18 cellular contexts compared by ENCODE assay signal in the genomic region with DNA sequence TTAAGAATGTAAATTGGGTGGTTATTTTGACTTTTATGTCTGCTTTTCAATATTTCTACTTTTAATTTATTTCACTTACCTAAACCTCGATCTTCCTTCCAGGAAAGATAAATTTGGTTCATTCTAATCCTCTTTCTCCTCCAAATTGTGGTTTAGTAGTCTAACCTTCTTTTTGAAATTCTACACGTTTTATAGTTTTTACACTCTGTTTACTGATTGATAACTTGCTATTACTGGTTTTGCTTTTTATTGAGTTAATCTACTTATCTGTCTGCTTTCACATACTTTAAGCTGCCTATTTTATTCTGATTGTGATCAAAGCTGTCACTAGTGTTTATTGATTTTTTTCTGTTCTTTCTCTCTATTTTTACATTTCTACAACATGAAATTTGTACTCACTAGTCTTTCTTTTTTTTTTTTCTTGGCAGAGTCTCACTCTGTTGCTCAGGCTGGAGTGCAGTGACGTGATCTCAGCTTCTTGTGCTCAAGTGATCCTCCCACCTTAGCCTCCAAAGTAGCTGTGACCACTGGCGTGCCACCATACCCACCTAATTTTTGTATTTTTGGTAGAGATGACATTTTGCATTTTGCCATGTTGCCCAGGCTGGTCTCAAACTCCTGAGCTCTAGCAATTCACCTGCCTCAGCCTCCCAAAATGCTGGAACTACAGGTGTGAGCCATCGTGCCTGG. TPM values are rescaled to one million over a fixed set of nuclear protein-coding genes. Genes with fewer than 3 reads are reported as not detected.
A peak's percentile ranks its signal among the peaks of the same experiment; 100 is the strongest.
DNase-seq lines count a peak whose midpoint lies in the region; ATAC-seq and TF ChIP-seq lines count a peak whose summit lies in the region.
"Had no signal": no experiment of that assay in that cellular context is flagged by ENCODE, and none has a peak within 500 bp of the region (broad histone marks: within the 10 kb centered on the region; RNA-seq: fewer than 3 reads in every experiment).

No MANE protein-coding gene starts in this region.

- CTCF ChIA-PET in HEK293 (lab: Yijun Ruan, JAX), result interaction anchor here (0.6 to 0.7 kb wide), 3 partner anchors 92 to 1396 kb away, joined by 3 to 5 read pairs (median 3); no protein-coding TSS in a partner anchor

- peaks cover 44% of the 10 kb centered on the region for H3K4me1 Mint-ChIP-seq in chondrocyte (ENCODE audit: low read depth)

- DNase-seq in chondrocyte (ENCODE audit: low spot score), result no peak
- no peak for DNase-seq in prostate gland (ENCODE audit: low spot score)
- no peak for DNase-seq in uterus
- DNase-seq in hepatic stellate cell (ENCODE audit: low spot score), result no peak
- DNase-seq in HK-2 (ENCODE audit: unreplicated experiment), result no peak
- DNase-seq: HFFc6, MM.1S, NCI-H1048, NCI-H1436, NCI-H187 treated with DMSO at 0.1 percent for 48 hours, NCI-H2107, NCI-H446 treated with DMSO at 0.1 percent for 48 hours, NCI-H526 treated with DMSO at 0.1 percent for 48 hours, SHP77 had no signal

- no peak overlapping the region for H3K4me3 Mint-ChIP-seq in chondrocyte (ENCODE audit: unreplicated experiment)
- H3K4me3 Mint-ChIP-seq: HFFc6 had no signal

- H3K4me1 ChIP-seq in HEK293 (ENCODE audit: control insufficient read depth, insufficient read depth, low read length) (peaks cover 2% of the 10 kb centered on the region), prostate gland (replicated peaks) (no peaks in the 10 kb centered on the region), uterus (no peaks in the 10 kb centered on the region)

- TF ChIP-seq CTCF in HEK293 (tag by site-specific recombination; IDR thresholded peaks at IDR 0.05), result no peak
- no peak for TF ChIP-seq CTCF in chondrocyte (IDR thresholded peaks at IDR 0.05)
- TF ChIP-seq CTCF in prostate gland (IDR thresholded peaks at IDR 0.05), result no peak
- no peak for TF ChIP-seq CTCF in uterus (IDR thresholded peaks at IDR 0.05)

- H3K9me3 ChIP-seq in HEK293 (ENCODE audit: control insufficient read depth, insufficient read depth, low read depth, low read length), result no peaks in the 10 kb centered on the region
- no peaks in the 10 kb centered on the region for H3K9me3 ChIP-seq in prostate gland
- H3K9me3 ChIP-seq in uterus, result no peaks in the 10 kb centered on the region

- H3K27ac Mint-ChIP-seq in chondrocyte (ENCODE audit: unreplicated experiment), result peak overlapping the region; percentile 47
- H3K27ac Mint-ChIP-seq: HFFc6 had no signal

- ATAC-seq in HG02870 (IDR thresholded peaks at IDR 0.05; ENCODE audit: unreplicated experiment), result no peak
- ATAC-seq: K562 had no signal

- no peaks in the 10 kb centered on the region for H3K36me3 Mint-ChIP-seq in chondrocyte (ENCODE audit: low read depth)

- 33% methylated on average over 5 of the region's 5 CpGs for WGBS in prostate gland

- no peaks in the 10 kb centered on the region for H3K9me3 Mint-ChIP-seq in chondrocyte (ENCODE audit: low read depth)
- H3K9me3 Mint-ChIP-seq: HFFc6 had no signal

- intact Hi-C loops in prostate gland (cut with DNase I) (no loop called here), uterus (cut with DNase I; ENCODE audit: low total_unique reads) (no loop called here)

- H3K27me3 ChIP-seq in prostate gland (replicated peaks; ENCODE audit: insufficient read depth) (no peaks in the 10 kb centered on the region), uterus (no peaks in the 10 kb centered on the region)

- TF ChIP-seq POLR2A in prostate gland (IDR thresholded peaks at IDR 0.05), result no peak
- TF ChIP-seq POLR2A in uterus (IDR thresholded peaks at IDR 0.05), result no peak

- H3K36me3 ChIP-seq in HEK293 (ENCODE audit: control insufficient read depth in 2 of 2, insufficient read depth in 1 of 2, low read length in 2 of 2) (no peaks in the 10 kb centered on the region), prostate gland (no peaks in the 10 kb centered on the region), uterus (no peaks in the 10 kb centered on the region)

- no peaks in the 10 kb centered on the region for H3K27me3 Mint-ChIP-seq in chondrocyte (ENCODE audit: low read depth)

- POLR2A ChIA-PET in HEK293 (lab: Yijun Ruan, JAX), result no interaction called here

- H3K4me3 ChIP-seq in HEK293 (ENCODE audit: low read depth, low read length) (no peak overlapping the region), prostate gland (no peak overlapping the region), uterus (no peak overlapping the region)
- H3K4me3 ChIP-seq: K562 had no signal

- H3K27ac ChIP-seq in HEK293 (ENCODE audit: extremely low read depth, low read depth, low read length) (no peak overlapping the region), prostate gland (peak overlapping the region; percentile 67 to 78), uterus (no peak overlapping the region)
- H3K27ac ChIP-seq: C4-2B had no signal

TF ChIP-seq in HEK293, 187 proteins besides CTCF, POLR2A, EP300 and RAD21:
- peak; percentile 35; the same call in 1 of the 2 replicates for TF ChIP-seq TCF7L2 (IDR thresholded peaks at IDR 0.05; ENCODE audit: borderline replicate concordance, low read depth, low read length)
- TF ChIP-seq SP7 (tag by site-specific recombination; IDR thresholded peaks at IDR 0.05), result peak; percentile 11; the same call in 1 of the 2 replicates
- TF ChIP-seq, protein P1, sequence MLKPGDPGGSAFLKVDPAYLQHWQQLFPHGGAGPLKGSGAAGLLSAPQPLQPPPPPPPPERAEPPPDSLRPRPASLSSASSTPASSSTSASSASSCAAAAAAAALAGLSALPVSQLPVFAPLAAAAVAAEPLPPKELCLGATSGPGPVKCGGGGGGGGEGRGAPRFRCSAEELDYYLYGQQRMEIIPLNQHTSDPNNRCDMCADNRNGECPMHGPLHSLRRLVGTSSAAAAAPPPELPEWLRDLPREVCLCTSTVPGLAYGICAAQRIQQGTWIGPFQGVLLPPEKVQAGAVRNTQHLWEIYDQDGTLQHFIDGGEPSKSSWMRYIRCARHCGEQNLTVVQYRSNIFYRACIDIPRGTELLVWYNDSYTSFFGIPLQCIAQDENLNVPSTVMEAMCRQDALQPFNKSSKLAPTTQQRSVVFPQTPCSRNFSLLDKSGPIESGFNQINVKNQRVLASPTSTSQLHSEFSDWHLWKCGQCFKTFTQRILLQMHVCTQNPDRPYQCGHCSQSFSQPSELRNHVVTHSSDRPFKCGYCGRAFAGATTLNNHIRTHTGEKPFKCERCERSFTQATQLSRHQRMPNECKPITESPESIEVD (tag by site-specific recombination; IDR thresholded peaks at IDR 0.05), result peak; percentile 88
- peak; percentile 82 for TF ChIP-seq ZNF843 (tag by site-specific recombination; IDR thresholded peaks at IDR 0.05)
- TF ChIP-seq, protein P2, sequence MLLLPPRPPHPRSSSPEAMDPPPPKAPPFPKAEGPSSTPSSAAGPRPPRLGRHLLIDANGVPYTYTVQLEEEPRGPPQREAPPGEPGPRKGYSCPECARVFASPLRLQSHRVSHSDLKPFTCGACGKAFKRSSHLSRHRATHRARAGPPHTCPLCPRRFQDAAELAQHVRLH (tag by site-specific recombination; IDR thresholded peaks at IDR 0.05), result no peak
- no peak for TF ChIP-seq ZNF48 (tag by site-specific recombination; IDR thresholded peaks at IDR 0.05)
- TF ChIP-seq TRIM28 (IDR thresholded peaks at IDR 0.05; ENCODE audit: borderline replicate concordance, low read length), result peak; percentile 13; the same call in 1 of the 2 replicates
- TF ChIP-seq, protein P3, sequence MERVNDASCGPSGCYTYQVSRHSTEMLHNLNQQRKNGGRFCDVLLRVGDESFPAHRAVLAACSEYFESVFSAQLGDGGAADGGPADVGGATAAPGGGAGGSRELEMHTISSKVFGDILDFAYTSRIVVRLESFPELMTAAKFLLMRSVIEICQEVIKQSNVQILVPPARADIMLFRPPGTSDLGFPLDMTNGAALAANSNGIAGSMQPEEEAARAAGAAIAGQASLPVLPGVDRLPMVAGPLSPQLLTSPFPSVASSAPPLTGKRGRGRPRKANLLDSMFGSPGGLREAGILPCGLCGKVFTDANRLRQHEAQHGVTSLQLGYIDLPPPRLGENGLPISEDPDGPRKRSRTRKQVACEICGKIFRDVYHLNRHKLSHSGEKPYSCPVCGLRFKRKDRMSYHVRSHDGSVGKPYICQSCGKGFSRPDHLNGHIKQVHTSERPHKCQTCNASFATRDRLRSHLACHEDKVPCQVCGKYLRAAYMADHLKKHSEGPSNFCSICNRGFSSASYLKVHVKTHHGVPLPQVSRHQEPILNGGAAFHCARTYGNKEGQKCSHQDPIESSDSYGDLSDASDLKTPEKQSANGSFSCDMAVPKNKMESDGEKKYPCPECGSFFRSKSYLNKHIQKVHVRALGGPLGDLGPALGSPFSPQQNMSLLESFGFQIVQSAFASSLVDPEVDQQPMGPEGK (tag by site-specific recombination; IDR thresholded peaks at IDR 0.05), result no peak
- peak; percentile 60; the same call in 1 of the 2 replicates for TF ChIP-seq FEZF1 (tag by site-specific recombination; IDR thresholded peaks at IDR 0.05)
- no peak for TF ChIP-seq ZNF548 (tag by site-specific recombination; IDR thresholded peaks at IDR 0.05)
- TF ChIP-seq MEIS1 (CRISPR knock-in tag; IDR thresholded peaks at IDR 0.05; ENCODE audit: borderline replicate concordance), result no peak
- peak; percentile 40; the same call in 1 of the 2 replicates for TF ChIP-seq OVOL3 (tag by site-specific recombination; IDR thresholded peaks at IDR 0.05)
- peak; percentile 65 for TF ChIP-seq ZXDB (tag by site-specific recombination; IDR thresholded peaks at IDR 0.05)
- no peak for TF ChIP-seq ZNF121 (tag by site-specific recombination; IDR thresholded peaks at IDR 0.05)
- 0 out of 2 replicates have a peak, but pooled peaks have one; percentile 36 for TF ChIP-seq ZEB2 (tag by site-specific recombination; IDR thresholded peaks at IDR 0.05)

RNA-seq across cellular contexts. Expression of a gene that starts 27.9 kb away (rescaled TPM):
- 26.4 to 305 TPM (median 303 TPM) in 3 replicates for total RNA-seq in chondrocyte
- total RNA-seq in prostate gland, result 10 to 100 TPM; 58.1 to 60.4 TPM
- total RNA-seq in uterus, result 10 to 100 TPM; 19.0 to 67.6 (median 39.6) TPM

Comparison
In these comparisons a context has a peak if more than half of its experiments do, and no peak if none do; other contexts are left out.
1. H3K27ac ChIP-seq: peak in prostate gland (2 of 2); none in HEK293 (single experiment) and uterus (0 of 2).